8 cellular contexts compared by ENCODE assay signal in the genomic region with DNA sequence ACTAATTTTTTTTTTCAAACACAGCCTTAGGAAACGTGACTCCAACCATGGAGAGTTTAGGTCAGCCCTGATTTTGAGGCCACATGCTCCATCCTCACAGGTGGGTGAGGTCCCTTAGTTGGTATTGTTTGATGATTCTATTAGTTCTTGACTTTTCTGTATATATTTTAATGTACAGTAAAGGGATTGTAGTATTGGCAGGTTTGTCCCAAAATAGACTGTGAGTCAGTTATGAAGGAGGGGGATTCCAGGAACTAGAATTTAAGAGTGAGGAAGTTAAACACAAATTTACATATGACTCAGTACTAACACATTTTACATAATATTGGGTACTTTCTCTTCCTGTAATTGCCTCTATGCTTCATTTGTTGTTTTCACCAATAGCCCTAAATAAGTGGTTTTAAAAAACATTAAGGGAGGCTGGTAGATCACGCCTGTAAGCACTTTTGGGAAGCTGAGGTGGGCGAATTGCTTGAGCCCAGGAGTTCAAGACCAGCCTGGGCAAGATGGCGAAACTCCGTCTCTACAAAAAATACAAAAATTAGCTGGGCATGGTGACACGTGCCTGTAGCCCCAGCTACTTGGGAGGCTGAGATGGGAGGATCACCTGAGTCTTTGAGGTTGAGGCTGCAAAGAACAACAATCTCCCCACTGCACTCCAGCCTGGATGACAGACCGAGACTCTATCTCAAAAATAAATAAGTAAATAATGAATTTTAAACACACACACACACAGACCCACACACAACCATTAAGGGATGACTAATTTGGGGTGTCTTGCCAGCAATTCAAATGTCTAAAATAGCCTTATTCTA.
DNase-seq lines count a peak whose midpoint lies in the region; ATAC-seq, FAIRE-seq and TF ChIP-seq lines count a peak whose summit lies in the region.

No MANE protein-coding gene starts in this region.

- H3K27ac Mint-ChIP-seq in Calu3 (ENCODE audit: unreplicated experiment) (peak overlapping the region; percentile 87), progenitor cell of endocrine pancreas (no peak overlapping the region)
- H3K27ac Mint-ChIP-seq in activated T-helper 17 cell treated with anti-CD3 and anti-CD28 coated beads, Interleukin-2, amount 50 U/mL, for 72 hours: peak overlapping the region; percentile 69

- H3K27me3 ChIP-seq in mesenchymal stem cell (ENCODE audit: control insufficient read depth in 1 of 2, insufficient read depth in 1 of 2, low read length in 2 of 2): no peaks in the 10 kb centered on the region

- no peak overlapping the region for H2BK5ac ChIP-seq in mesenchymal stem cell (ENCODE audit: low read depth, low read length, poor library complexity, severe bottlenecking)

- H3K27ac ChIP-seq in mesenchymal stem cell (ENCODE audit: low read length, poor library complexity, severe bottlenecking) (no peak overlapping the region), kidney (ENCODE audit: low read depth in 2 of 2, low read length in 2 of 2) (no peak overlapping the region)

- H3K18ac ChIP-seq in mesenchymal stem cell (ENCODE audit: low read depth in 1 of 2, low read length in 2 of 2): no peak overlapping the region

- H3K79me1 ChIP-seq in mesenchymal stem cell (replicated peaks; ENCODE audit: low read length, poor library complexity, severe bottlenecking): no peaks in the 10 kb centered on the region

- no peak overlapping the region for H2AK5ac ChIP-seq in mesenchymal stem cell (ENCODE audit: low read length, severe bottlenecking)

- H3K4me2 ChIP-seq in mesenchymal stem cell (ENCODE audit: low read length, poor library complexity, severe bottlenecking): no peak overlapping the region

- H2BK12ac ChIP-seq in mesenchymal stem cell (ENCODE audit: low read length in 2 of 2): no peak overlapping the region

- DNase-seq in Calu3 (peak; percentile 49), mesenchymal stem cell (peak; percentile 78), ACHN (no peak), kidney (no peak), progenitor cell of endocrine pancreas (ENCODE audit: low spot score, unreplicated experiment) (no peak)

- 81% methylated on average over 6 of the region's 7 CpGs for WGBS in mesenchymal stem cell

- TF ChIP-seq CTCF in Calu3 (IDR thresholded peaks at IDR 0.05; ENCODE audit: unreplicated experiment) (no peak), kidney (IDR thresholded peaks at IDR 0.05; ENCODE audit: borderline replicate concordance, extremely low read depth, insufficient read depth) (no peak), progenitor cell of endocrine pancreas (IDR thresholded peaks at IDR 0.05; ENCODE audit: unreplicated experiment) (no peak)

- H4K8ac ChIP-seq in mesenchymal stem cell (ENCODE audit: low read length): no peak overlapping the region

- no peak overlapping the region for H2BK120ac ChIP-seq in mesenchymal stem cell (ENCODE audit: low read depth, low read length)

- no peak overlapping the region for H3K4ac ChIP-seq in mesenchymal stem cell (ENCODE audit: low read depth in 1 of 2, low read length in 2 of 2)

- H3K14ac ChIP-seq in mesenchymal stem cell (ENCODE audit: low read length in 2 of 2): no peak overlapping the region

- no peak overlapping the region for H2BK15ac ChIP-seq in mesenchymal stem cell (ENCODE audit: low read depth, poor library complexity, severe bottlenecking)

- no TSS peak for BruUV-seq in Calu3 (replicated peaks; lab: Mats Ljungman, UMichigan)

- H3K36me3 Mint-ChIP-seq in Calu3 (ENCODE audit: insufficient read depth, unreplicated experiment): no peaks in the 10 kb centered on the region
- H3K36me3 Mint-ChIP-seq in activated T-helper 17 cell treated with anti-CD3 and anti-CD28 coated beads, Interleukin-2, amount 50 U/mL, for 72 hours (ENCODE audit: low read depth): no peaks in the 10 kb centered on the region
- H3K36me3 Mint-ChIP-seq in progenitor cell of endocrine pancreas (ENCODE audit: insufficient read depth): no peaks in the 10 kb centered on the region

- no peak overlapping the region for H3K23ac ChIP-seq in mesenchymal stem cell (ENCODE audit: low read length in 2 of 2)

- ATAC-seq in GM19463 (IDR thresholded peaks at IDR 0.05; ENCODE audit: unreplicated experiment) (peak; percentile 89), HG03457 (IDR thresholded peaks at IDR 0.05; ENCODE audit: unreplicated experiment) (peak; percentile 86)
- ATAC-seq in activated T-helper 17 cell treated with anti-CD3 and anti-CD28 coated beads, Interleukin-2, amount 50 U/mL, for 72 hours (replicated peaks): peak; percentile 91

- H2AFZ ChIP-seq in mesenchymal stem cell (ENCODE audit: low read depth, low read length): no peak overlapping the region

- H3K27me3 Mint-ChIP-seq in Calu3 (ENCODE audit: unreplicated experiment) (no peaks in the 10 kb centered on the region), progenitor cell of endocrine pancreas (no peaks in the 10 kb centered on the region)
- no peaks in the 10 kb centered on the region for H3K27me3 Mint-ChIP-seq in activated T-helper 17 cell treated with anti-CD3 and anti-CD28 coated beads, Interleukin-2, amount 50 U/mL, for 72 hours

- in situ Hi-C loops in ACHN (cut with HindIII; ENCODE audit: low pct_ligation_motif_present, low pct_unique_long_range_greater_than_20kb, low sequenced_read_pairs): no loop called here

- H3K4me3 ChIP-seq in mesenchymal stem cell (ENCODE audit: insufficient read depth in 1 of 2, low read depth in 1 of 2, low read length in 2 of 2): no peak overlapping the region
- no peak overlapping the region for H3K4me3 ChIP-seq in kidney (ENCODE audit: low read length in 2 of 2)

- H3K4me3 Mint-ChIP-seq in Calu3 (ENCODE audit: low read depth, unreplicated experiment): no peak overlapping the region
- peak overlapping the region; percentile 68 for H3K4me3 Mint-ChIP-seq in activated T-helper 17 cell treated with anti-CD3 and anti-CD28 coated beads, Interleukin-2, amount 50 U/mL, for 72 hours
- H3K4me3 Mint-ChIP-seq in progenitor cell of endocrine pancreas (ENCODE audit: low read depth): no peak overlapping the region

- intact Hi-C loops in Calu3 (cut with micrococcal nuclease; ENCODE audit: unreplicated experiment) (loop anchor here (5.0 kb wide), 1 partner anchor 59 kb away; no protein-coding TSS in a partner anchor), kidney (cut with DNase I) (no loop called here)

- H3K4me1 ChIP-seq in mesenchymal stem cell (ENCODE audit: control insufficient read depth, insufficient read depth, low read depth, low read length) (peaks cover 7% of the 10 kb centered on the region), kidney (ENCODE audit: control insufficient read depth in 1 of 2, insufficient read depth in 1 of 2, low read depth in 1 of 2, low read length in 2 of 2) (no peaks in the 10 kb centered on the region)

- H3K9me3 ChIP-seq in mesenchymal stem cell (ENCODE audit: control insufficient read depth, low read length): no peaks in the 10 kb centered on the region
- no peaks in the 10 kb centered on the region for H3K9me3 ChIP-seq in kidney (ENCODE audit: control insufficient read depth in 1 of 2, low read length in 2 of 2)

- CTCF ChIA-PET in Calu3 (lab: Charles Lee): interaction anchor here (0.7 kb wide), 1 partner anchor 779 kb away, joined by 3 read pairs; no protein-coding TSS in a partner anchor

- H4K91ac ChIP-seq in mesenchymal stem cell (ENCODE audit: low read length): no peak overlapping the region

- no peak for FAIRE-seq in kidney (lab: Jason Lieb, UNC)

- H3K36me3 ChIP-seq in mesenchymal stem cell (ENCODE audit: control insufficient read depth in 1 of 2, insufficient read depth in 2 of 2, low read depth in 1 of 2, low read length in 2 of 2) (no peaks in the 10 kb centered on the region), kidney (ENCODE audit: control insufficient read depth in 1 of 2, insufficient read depth in 2 of 2, low read length in 2 of 2) (no peaks in the 10 kb centered on the region)

- H3K9me3 Mint-ChIP-seq in Calu3 (ENCODE audit: low read depth, unreplicated experiment) (peaks cover 2% of the 10 kb centered on the region), progenitor cell of endocrine pancreas (ENCODE audit: low read depth) (peaks cover 3% of the 10 kb centered on the region)
- peaks cover 4% of the 10 kb centered on the region for H3K9me3 Mint-ChIP-seq in activated T-helper 17 cell treated with anti-CD3 and anti-CD28 coated beads, Interleukin-2, amount 50 U/mL, for 72 hours

- H3K9ac ChIP-seq in mesenchymal stem cell (ENCODE audit: low read length): no peak overlapping the region
- no peak overlapping the region for H3K9ac ChIP-seq in kidney (ENCODE audit: low read length in 2 of 2)

- H3K4me1 Mint-ChIP-seq in Calu3 (ENCODE audit: low read depth, unreplicated experiment): peaks cover 26% of the 10 kb centered on the region
- peaks cover 20% of the 10 kb centered on the region for H3K4me1 Mint-ChIP-seq in activated T-helper 17 cell treated with anti-CD3 and anti-CD28 coated beads, Interleukin-2, amount 50 U/mL, for 72 hours
- peaks cover 8% of the 10 kb centered on the region for H3K4me1 Mint-ChIP-seq in progenitor cell of endocrine pancreas (ENCODE audit: low read depth)

Comparison
In these comparisons a context has a peak if more than half of its experiments do, and no peak if none do; other contexts are left out.
1. DNase-seq: peak in Calu3 (single experiment) and mesenchymal stem cell (single experiment); none in ACHN (single experiment), kidney (single experiment) and progenitor cell of endocrine pancreas (single experiment).
2. Peak in every context shown above with its lines, with median percentiles within 50 percentile points of each other: ATAC-seq.